24 cellular contexts compared by ENCODE assay signal in genomic region chr5:149707097-149707496, GRCh38.
"Had no signal": no experiment of that assay in that cellular context is flagged by ENCODE, and none has a peak within 500 bp of the region (broad histone marks: within the 10 kb centered on the region; RNA-seq: fewer than 3 reads in every experiment).

No MANE protein-coding gene starts in this region.

- H3K27ac ChIP-seq: adrenal gland, KMS-11, Peyer's patch, RWPE1, SJCRH30, VCaP had no signal

- H3K4me1 ChIP-seq: adrenal gland, SJCRH30 had no signal

- H3K27me3 ChIP-seq: adrenal gland, Peyer's patch had no signal

- DNase-seq: activated CD4-positive, alpha-beta T cell treated with anti-CD3 and anti-CD28 coated beads for 4 hours; activated CD8-positive, alpha-beta memory T cell treated with anti-CD3 and anti-CD28 coated beads, Interleukin-2, amount 50 U/mL, for 48 hours; activated CD8-positive, alpha-beta T cell treated with anti-CD3 and anti-CD28 coated beads, Interleukin-2, amount 10 ng/mL, durations not matched to agents 7 days and 5 days; activated naive CD4-positive, alpha-beta T cell treated with anti-CD3 and anti-CD28 coated beads, Interleukin-2, amount 50 U/mL, for 16 hours; activated naive CD8-positive, alpha-beta T cell treated with anti-CD3 and anti-CD28 coated beads, Interleukin-2, amount 10 ng/mL, durations not matched to agents 7 days and 5 days; activated T-cell treated with anti-CD3 and anti-CD28 coated beads, Interleukin-2, amount 50 U/mL, for 1 hour; adrenal gland; anterior cingulate cortex; cerebellar nuclear complex; NCI-H1092; NCI-H1417; NCI-H187; NCI-H2081; NCI-H446; NCI-H526; Right ventricle myocardium superior; SJCRH30; SK-N-SH; T-helper 1 cell had no signal

- H3K9me3 ChIP-seq: adrenal gland, Peyer's patch, SK-N-SH had no signal

- H3K4me3 ChIP-seq: adrenal gland, Peyer's patch, SJCRH30 had no signal

- H3K36me3 ChIP-seq: adrenal gland, Peyer's patch, SJCRH30 had no signal

- ATAC-seq: activated CD4-positive, CD25-positive, alpha-beta regulatory T cell treated with anti-CD3 and anti-CD28 coated beads, Interleukin-2, amount 50 U/mL, for 24 hours; activated CD8-positive, alpha-beta T cell treated with anti-CD3 and anti-CD28 coated beads, Interleukin-2, amount 10 ng/mL, durations not matched to agents 7 days and 5 days had no signal
